Comparison of ENCODE assay signal across 1 cellular context in genomic region chr22:17120711-17121234, GRCh38.
TF ChIP-seq lines count a peak whose summit lies in the region.

No MANE protein-coding gene starts in this region.

TF ChIP-seq in GM23338, 12 proteins besides CTCF, POLR2A, EP300 and RAD21 (continued from another document):
- TF ChIP-seq ZNF462 (CRISPR knock-in tag; IDR thresholded peaks at IDR 0.05), result no peak
- TF ChIP-seq STAT1 (IDR thresholded peaks at IDR 0.05; ENCODE audit: unreplicated experiment), result no peak
- no peak for TF ChIP-seq JUNB (IDR thresholded peaks at IDR 0.05; ENCODE audit: unreplicated experiment)
- TF ChIP-seq ZNF331 (CRISPR knock-in tag; IDR thresholded peaks at IDR 0.05; ENCODE audit: low read depth), result no peak
- no peak for TF ChIP-seq EZH2 (IDR thresholded peaks at IDR 0.05; ENCODE audit: low read depth, unreplicated experiment)
